In genomic region chr9:129644365-129644764, GRCh38 we compare ENCODE assay signal across 16 cellular contexts. TPM values are rescaled to one million over a fixed set of nuclear protein-coding genes. Genes with fewer than 3 reads are reported as not detected.
DNase-seq lines count a peak whose midpoint lies in the region; ATAC-seq, FAIRE-seq and TF ChIP-seq lines count a peak whose summit lies in the region.
"Had no signal": no experiment of that assay in that cellular context is flagged by ENCODE, and none has a peak within 500 bp of the region (broad histone marks: within the 10 kb centered on the region; RNA-seq: fewer than 3 reads in every experiment).

No MANE protein-coding gene starts in this region.

- intact Hi-C loops in K562 (cut with micrococcal nuclease) = loop anchor here (5.0 to 10.0 kb wide), 3 partner anchors 53 to 240 kb away; no protein-coding TSS in a partner anchor

- H3K14ac ChIP-seq in mesenchymal stem cell (ENCODE audit: low read length in 2 of 2) = no peak overlapping the region
- no peak overlapping the region for H3K14ac ChIP-seq in trophoblast cell (ENCODE audit: low read length)

- FAIRE-seq in K562 (lab: Jason Lieb, UNC) = no peak
- FAIRE-seq: A549, GM12878, GM18507, H54 had no signal

- H4K8ac ChIP-seq in mesenchymal stem cell (ENCODE audit: low read length) (no peak overlapping the region), trophoblast cell (ENCODE audit: low read depth, low read length) (no peak overlapping the region)

- H3K4me1 ChIP-seq in K562 (replicated peaks in 1 of 2; ENCODE audit: control insufficient read depth in 2 of 2, insufficient read depth in 2 of 2, low read length in 2 of 2) (peaks cover 0 to 50% of the 10 kb centered on the region in 2 experiments; a peak in 3 of 5 replicates), esophagus (ENCODE audit: control insufficient read depth in 2 of 2, insufficient read depth in 2 of 2, low read length in 1 of 2) (peaks cover 7 to 11% of the 10 kb centered on the region in 2 donors), mesenchymal stem cell (ENCODE audit: control insufficient read depth, insufficient read depth, low read depth, low read length) (peaks cover 33% of the 10 kb centered on the region), trophoblast cell (ENCODE audit: control insufficient read depth in 1 of 2, insufficient read depth in 2 of 2, low read length in 2 of 2) (peaks cover 8 to 16% of the 10 kb centered on the region in 2 experiments)
- peaks cover 17% of the 10 kb centered on the region for H3K4me1 ChIP-seq in effector memory CD4-positive, alpha-beta T cell (ENCODE audit: control insufficient read depth, insufficient read depth, low read length, poor library complexity, severe bottlenecking)

- H3K27me3 ChIP-seq in K562 (ENCODE audit: control insufficient read depth in 2 of 2, insufficient read depth in 2 of 2, low read length in 2 of 2) (no peaks in the 10 kb centered on the region), esophagus (ENCODE audit: control insufficient read depth in 1 of 2, insufficient read depth in 2 of 2, low read length in 2 of 2) (no peaks in the 10 kb centered on the region), mesenchymal stem cell (ENCODE audit: control insufficient read depth in 1 of 2, insufficient read depth in 1 of 2, low read length in 2 of 2) (no peaks in the 10 kb centered on the region), trophoblast cell (ENCODE audit: insufficient read depth, low read length) (no peaks in the 10 kb centered on the region)
- no peaks in the 10 kb centered on the region for H3K27me3 ChIP-seq in effector memory CD4-positive, alpha-beta T cell (replicated peaks; ENCODE audit: control insufficient read depth, insufficient read depth, low read length, poor library complexity, severe bottlenecking)
- H3K27me3 ChIP-seq: BE2C had no signal

- POLR2A ChIA-PET in K562 (lab: Yijun Ruan, JAX) = interaction anchor here (1.0 to 1.5 kb wide), 2 partner anchors 12 to 13 kb away, joined by 3 read pairs; no protein-coding TSS in a partner anchor

- H3K27ac ChIP-seq in K562 (ENCODE audit: extremely low read depth, low read depth, low read length) (no peak overlapping the region), esophagus (ENCODE audit: low read depth in 2 of 2, low read length in 1 of 2) (peak overlapping the region; percentile 40 to 53), mesenchymal stem cell (ENCODE audit: low read length, poor library complexity, severe bottlenecking) (no peak overlapping the region), trophoblast cell (ENCODE audit: low read depth, low read length) (no peak overlapping the region)
- no peak overlapping the region for H3K27ac ChIP-seq in effector memory CD4-positive, alpha-beta T cell (ENCODE audit: insufficient read depth, low read length, poor library complexity, severe bottlenecking)
- H3K27ac ChIP-seq: A549, C4-2B had no signal

- H2AFZ ChIP-seq in K562 (ENCODE audit: low read depth, low read length) (peak overlapping the region; percentile 23; the same call in 1 of the 2 replicates), mesenchymal stem cell (ENCODE audit: low read depth, low read length) (no peak overlapping the region), trophoblast cell (ENCODE audit: insufficient read depth, low read length, poor library complexity) (no peak overlapping the region)

- H4K12ac ChIP-seq in trophoblast cell (ENCODE audit: low read depth, low read length) = no peak overlapping the region

- no peak for TF ChIP-seq RAD21 in K562 (CRISPR knock-in tag; conservative IDR thresholded peaks at IDR 0.05 in 1 of 2, IDR thresholded peaks at IDR 0.05 in 1 of 2)

- H2BK120ac ChIP-seq in mesenchymal stem cell (ENCODE audit: low read depth, low read length) (no peak overlapping the region), trophoblast cell (ENCODE audit: insufficient read depth, low read length, poor library complexity) (no peak overlapping the region)

- H3K9ac ChIP-seq in K562 (ENCODE audit: insufficient read depth in 1 of 2, low read depth in 2 of 2, low read length in 2 of 2) (no peak overlapping the region), mesenchymal stem cell (ENCODE audit: low read length) (no peak overlapping the region), trophoblast cell (ENCODE audit: low read length) (no peak overlapping the region)

- TF ChIP-seq EP300 in K562 (IDR thresholded peaks at IDR 0.05; ENCODE audit: low read length) = no peak

- H2AK5ac ChIP-seq in mesenchymal stem cell (ENCODE audit: low read length, severe bottlenecking) (no peak overlapping the region), trophoblast cell (ENCODE audit: low read length) (no peak overlapping the region)

- peaks cover 16% of the 10 kb centered on the region for H3K79me2 ChIP-seq in K562 (ENCODE audit: control insufficient read depth, insufficient read depth, low read length)
- peaks cover 10% of the 10 kb centered on the region for H3K79me2 ChIP-seq in trophoblast cell (ENCODE audit: control insufficient read depth, insufficient read depth, low read length, poor library complexity)

- H2BK5ac ChIP-seq in mesenchymal stem cell (ENCODE audit: low read depth, low read length, poor library complexity, severe bottlenecking) (no peak overlapping the region), trophoblast cell (ENCODE audit: low read depth, low read length, poor library complexity) (no peak overlapping the region)

- H2BK12ac ChIP-seq in mesenchymal stem cell (ENCODE audit: low read length in 2 of 2) (peak overlapping the region in 1 of 2 experiments; percentile 51), trophoblast cell (ENCODE audit: low read length) (no peak overlapping the region)

- H3K4me2 ChIP-seq in K562 (ENCODE audit: insufficient read depth, low read length) (no peak overlapping the region), mesenchymal stem cell (ENCODE audit: low read length, poor library complexity, severe bottlenecking) (no peak overlapping the region), trophoblast cell (ENCODE audit: low read length) (no peak overlapping the region)
- H3K4me2 ChIP-seq: A549 had no signal

- ATAC-seq in K562 = no peak
- ATAC-seq: A549, GM12878 had no signal

- H3K4ac ChIP-seq in mesenchymal stem cell (ENCODE audit: low read depth in 1 of 2, low read length in 2 of 2) = no peak overlapping the region
- H3K4ac ChIP-seq in trophoblast cell (ENCODE audit: low read depth, low read length) = no peak overlapping the region

- H3K79me1 ChIP-seq in mesenchymal stem cell (replicated peaks; ENCODE audit: low read length, poor library complexity, severe bottlenecking) (peaks cover 9% of the 10 kb centered on the region), trophoblast cell (ENCODE audit: low read length) (peaks cover 6% of the 10 kb centered on the region)

- H3K18ac ChIP-seq in mesenchymal stem cell (ENCODE audit: low read depth in 1 of 2, low read length in 2 of 2) (no peak overlapping the region), trophoblast cell (ENCODE audit: low read length) (no peak overlapping the region)

- H4K91ac ChIP-seq in mesenchymal stem cell (ENCODE audit: low read length) = no peak overlapping the region
- H4K91ac ChIP-seq in trophoblast cell (ENCODE audit: low read depth, low read length) = no peak overlapping the region

- WGBS in K562 (ENCODE audit: insufficient coverage, low coverage, missing lambda C conversion rate) = 60% methylated on average over 11 of the region's 11 CpGs
- 48 to 61% methylated on average over 11 of the region's 11 CpGs for WGBS in esophagus, 2 donors
- WGBS in mesenchymal stem cell = 85% methylated on average over 9 of the region's 11 CpGs
- WGBS in trophoblast cell (ENCODE audit: extremely low coverage, insufficient coverage, insufficient read length) = no CpG with 5 or more reads among the region's 11 CpGs

- H3K23ac ChIP-seq in mesenchymal stem cell (ENCODE audit: low read length in 2 of 2) = no peak overlapping the region
- no peak overlapping the region for H3K23ac ChIP-seq in trophoblast cell (ENCODE audit: low read length)

- H3K4me3 ChIP-seq in K562 (no peak overlapping the region), esophagus (ENCODE audit: low read depth in 1 of 2, low read length in 2 of 2) (no peak overlapping the region), mesenchymal stem cell (ENCODE audit: insufficient read depth in 1 of 2, low read depth in 1 of 2, low read length in 2 of 2) (no peak overlapping the region), trophoblast cell (ENCODE audit: low read depth, low read length) (no peak overlapping the region)
- no peak overlapping the region for H3K4me3 ChIP-seq in effector memory CD4-positive, alpha-beta T cell (ENCODE audit: insufficient read depth, low read depth, low read length, poor library complexity, severe bottlenecking)
- H3K4me3 ChIP-seq: A549, GM12878 had no signal

- no TSS peak for BruUV-seq in K562 (replicated peaks; lab: Mats Ljungman, UMichigan)

- in situ Hi-C loops in K562 (cut with MboI) = loop anchor here (5.0 kb wide), 1 partner anchor 138 kb away; no protein-coding TSS in a partner anchor

- CTCF ChIA-PET in K562 (lab: Yijun Ruan, JAX; ENCODE audit: low intra/inter-chr PET ratio) = interaction anchor here (0.9 kb wide), 1 partner anchor 140 kb away, joined by 4 read pairs; no protein-coding TSS in a partner anchor

- no peak for TF ChIP-seq CTCF in K562 (IDR thresholded peaks at IDR 0.05 in 2 of 3, conservative IDR thresholded peaks at IDR 0.05 in 1 of 3; ENCODE audit: insufficient read depth in 2 of 3, low read depth in 1 of 3, low read length in 3 of 3)

- no peak for TF ChIP-seq POLR2A in K562 (conservative IDR thresholded peaks at IDR 0.05)

- no peak for DNase-seq in K562 (ENCODE audit: extremely low read depth in 1 of 4, low spot score in 3 of 4)
- no peak for DNase-seq in mesenchymal stem cell
- no peak for DNase-seq in activated naive CD4-positive, alpha-beta T cell (lab: John Stamatoyannopoulos, UW)
- no peak for DNase-seq in effector memory CD4-positive, alpha-beta T cell
- DNase-seq in trophoblast cell = no peak
- DNase-seq in stimulated activated CD4-positive, alpha-beta T cell treated with anti-CD3 and anti-CD28 coated beads, Interleukin-4, amount 100 ng/mL, for 4 hours = no peak
- DNase-seq: BE2C; CD4-positive, alpha-beta memory T cell; DMS79 had no signal

- peak overlapping the region; percentile 12 for H2BK15ac ChIP-seq in mesenchymal stem cell (ENCODE audit: low read depth, poor library complexity, severe bottlenecking)

- H3K9me3 ChIP-seq in K562 (replicated peaks; ENCODE audit: control insufficient read depth, insufficient read depth, low read depth, low read length) = no peaks in the 10 kb centered on the region
- no peaks in the 10 kb centered on the region for H3K9me3 ChIP-seq in esophagus (ENCODE audit: control insufficient read depth in 2 of 2, insufficient read depth in 1 of 2, low read depth in 1 of 2, low read length in 1 of 2)
- H3K9me3 ChIP-seq in mesenchymal stem cell (ENCODE audit: control insufficient read depth, low read length) = no peaks in the 10 kb centered on the region
- no peaks in the 10 kb centered on the region for H3K9me3 ChIP-seq in effector memory CD4-positive, alpha-beta T cell (ENCODE audit: control insufficient read depth, low read length)
- no peaks in the 10 kb centered on the region for H3K9me3 ChIP-seq in trophoblast cell (ENCODE audit: insufficient read depth, low read depth, low read length)
- H3K9me3 ChIP-seq: A549, BE2C had no signal

- H4K20me1 ChIP-seq in K562 (replicated peaks; ENCODE audit: control insufficient read depth, insufficient read depth, low read length) = peaks cover 7% of the 10 kb centered on the region

- peaks cover 7% of the 10 kb centered on the region; the same call in 1 of the 3 replicates for H3K36me3 ChIP-seq in K562 (ENCODE audit: control insufficient read depth, insufficient read depth, low read length)
- no peaks in the 10 kb centered on the region for H3K36me3 ChIP-seq in esophagus (ENCODE audit: control insufficient read depth in 2 of 2, insufficient read depth in 2 of 2, low read length in 1 of 2)
- H3K36me3 ChIP-seq in mesenchymal stem cell (ENCODE audit: control insufficient read depth in 1 of 2, insufficient read depth in 2 of 2, low read depth in 1 of 2, low read length in 2 of 2) = peaks cover under 1 to 6% of the 10 kb centered on the region in 2 experiments
- peaks cover 3% of the 10 kb centered on the region for H3K36me3 ChIP-seq in effector memory CD4-positive, alpha-beta T cell (ENCODE audit: control insufficient read depth, insufficient read depth, low read length)
- peaks cover 4 to 8% of the 10 kb centered on the region in 2 experiments for H3K36me3 ChIP-seq in trophoblast cell (ENCODE audit: control insufficient read depth in 1 of 2, insufficient read depth in 2 of 2, low read length in 2 of 2)

- H3K9me1 ChIP-seq in K562 (ENCODE audit: control insufficient read depth, insufficient read depth, low read length) = no peaks in the 10 kb centered on the region

RNA-seq across cellular contexts. Expression of gene ASB6, which starts 2.4 kb away (rescaled TPM):
- total RNA-seq in K562 (2011; cell fraction: chromatin; rRNA removed; ENCODE audit: low replicate concordance) = 8.0 and 24.6 TPM in 2 replicates
- total RNA-seq in K562 (2011; cell fraction: nucleolus; rRNA removed) = 20.2 and 20.4 TPM in 2 replicates
- total RNA-seq in K562 (2011; cell fraction: nucleoplasm; rRNA removed) = 10.2 and 12.6 TPM in 2 replicates
- total RNA-seq in K562 (2014; rRNA removed) = 12.4 and 15.8 TPM in 2 replicates
- total RNA-seq in K562 (2014; rRNA removed; fragmentation: Illumina TruSeq; extraction: Trizol) = 4.1 and 4.9 TPM in 2 replicates
- 8.6 TPM in 2 replicates for total RNA-seq in K562 (2015; rRNA removed; fragmentation: Illumina TruSeq; extraction: Trizol)
- total RNA-seq in K562 (2021) = 17.1 and 17.3 TPM in 2 replicates
- 11.3 and 13.1 TPM in 2 replicates for polyA plus RNA-seq in K562 (2011; rRNA removed)
- 10.5 and 18.2 TPM in 2 replicates for polyA plus RNA-seq in K562 (2011; cell fraction: cytosol; rRNA removed)
- 26.0 and 42.0 TPM in 2 replicates for polyA plus RNA-seq in K562 (2011; cell fraction: nucleus; rRNA removed)
- polyA plus RNA-seq in K562 (2012) = 11.4 and 12.4 TPM in 2 replicates
- 12.8 and 13.1 TPM in 2 replicates for polyA plus RNA-seq in K562 (2014; fragmentation: Illumina TruSeq; extraction: Trizol)
- 1 to 10 TPM in 1 of 2 experiments, under 1 TPM in 1; 0.92 to 1.1 TPM for polyA plus RNA-seq in K562 (2014; fragmentation: Nextera tagmentation; extraction: Ambion mirVana)
- 17.8 and 19.5 TPM in 2 replicates for polyA plus RNA-seq in K562 (2014; rRNA removed)
- polyA minus RNA-seq in K562 (2011; rRNA and poly(A)+ RNA removed) = 3.6 and 4.9 TPM in 2 replicates
- 5.0 and 6.1 TPM in 2 replicates for polyA minus RNA-seq in K562 (2011; cell fraction: cytosol; rRNA and poly(A)+ RNA removed)
- polyA minus RNA-seq in K562 (2011; cell fraction: nucleus; rRNA and poly(A)+ RNA removed) = 7.3 and 9.0 TPM in 2 replicates
- 10 to 100 TPM; 14.4 to 15.1 TPM for polyA plus RNA-seq in esophagus
- polyA plus RNA-seq in mesenchymal stem cell (2013, experiment 1 of 2) = 11.6 TPM
- polyA plus RNA-seq in mesenchymal stem cell (2013, experiment 2 of 2) = 11.6 TPM
- polyA plus RNA-seq in trophoblast cell (2013) = 16.6 and 17.9 TPM in 2 replicates

RNA-seq across cellular contexts. Expression of gene NTMT1, which starts 18.4 kb away (rescaled TPM):
- total RNA-seq in K562 (2011; cell fraction: chromatin; rRNA removed; ENCODE audit: low replicate concordance) = 28.6 and 94.1 TPM in 2 replicates
- 70.3 and 71.4 TPM in 2 replicates for total RNA-seq in K562 (2011; cell fraction: nucleolus; rRNA removed)
- total RNA-seq in K562 (2011; cell fraction: nucleoplasm; rRNA removed) = 51.0 and 57.9 TPM in 2 replicates
- 116 and 120 TPM in 2 replicates for total RNA-seq in K562 (2014; rRNA removed)
- 49.6 and 59.2 TPM in 2 replicates for total RNA-seq in K562 (2014; rRNA removed; fragmentation: Illumina TruSeq; extraction: Trizol)
- total RNA-seq in K562 (2015; rRNA removed; fragmentation: Illumina TruSeq; extraction: Trizol) = 74.3 and 78.1 TPM in 2 replicates
- 108 and 110 TPM in 2 replicates for total RNA-seq in K562 (2021)
- polyA plus RNA-seq in K562 (2011; rRNA removed) = 74.7 and 79.2 TPM in 2 replicates
- 89.1 and 124 TPM in 2 replicates for polyA plus RNA-seq in K562 (2011; cell fraction: cytosol; rRNA removed)
- polyA plus RNA-seq in K562 (2011; cell fraction: nucleus; rRNA removed) = 42.9 and 47.3 TPM in 2 replicates
- polyA plus RNA-seq in K562 (2012) = 42.1 and 72.6 TPM in 2 replicates
- 80.6 and 113 TPM in 2 replicates for polyA plus RNA-seq in K562 (2014; fragmentation: Illumina TruSeq; extraction: Trizol)
- 10 to 100 TPM; 42.1 to 67.0 TPM for polyA plus RNA-seq in K562 (2014; fragmentation: Nextera tagmentation; extraction: Ambion mirVana)
- 111 and 121 TPM in 2 replicates for polyA plus RNA-seq in K562 (2014; rRNA removed)
- 34.5 and 60.2 TPM in 2 replicates for polyA minus RNA-seq in K562 (2011; rRNA and poly(A)+ RNA removed)
- 23.4 and 42.2 TPM in 2 replicates for polyA minus RNA-seq in K562 (2011; cell fraction: cytosol; rRNA and poly(A)+ RNA removed)
- polyA minus RNA-seq in K562 (2011; cell fraction: nucleus; rRNA and poly(A)+ RNA removed) = 14.7 and 15.7 TPM in 2 replicates
- polyA plus RNA-seq in esophagus = 10 to 100 TPM; 14.2 to 30.6 TPM
- 38.5 TPM for polyA plus RNA-seq in mesenchymal stem cell (2013, experiment 1 of 2)
- 39.6 TPM for polyA plus RNA-seq in mesenchymal stem cell (2013, experiment 2 of 2)
- polyA plus RNA-seq in trophoblast cell (2013) = 31.8 and 32.6 TPM in 2 replicates

RNA-seq across cellular contexts. Expression of gene PRRX2, which starts 21.1 kb away (rescaled TPM):
- total RNA-seq in K562 (2011; cell fraction: chromatin; rRNA removed; ENCODE audit: low replicate concordance) = not detected in 2 replicates
- total RNA-seq in K562 (2011; cell fraction: nucleolus; rRNA removed) = not detected in 2 replicates
- not detected in 2 replicates for total RNA-seq in K562 (2011; cell fraction: nucleoplasm; rRNA removed)
- total RNA-seq in K562 (2014; rRNA removed) = not detected in 2 replicates
- total RNA-seq in K562 (2014; rRNA removed; fragmentation: Illumina TruSeq; extraction: Trizol) = not detected in 2 replicates
- total RNA-seq in K562 (2015; rRNA removed; fragmentation: Illumina TruSeq; extraction: Trizol) = not detected in 2 replicates
- total RNA-seq in K562 (2021) = not detected in 2 replicates
- polyA plus RNA-seq in K562 (2011; rRNA removed) = not detected in 2 replicates
- 0.18 TPM in 1 of 2 replicates, not detected in the other for polyA plus RNA-seq in K562 (2011; cell fraction: cytosol; rRNA removed)
- polyA plus RNA-seq in K562 (2011; cell fraction: nucleus; rRNA removed) = 0.13 TPM in 1 of 2 replicates, not detected in the other
- polyA plus RNA-seq in K562 (2012) = not detected in 2 replicates
- polyA plus RNA-seq in K562 (2014; fragmentation: Illumina TruSeq; extraction: Trizol) = not detected in 2 replicates
- not detected for polyA plus RNA-seq in K562 (2014; fragmentation: Nextera tagmentation; extraction: Ambion mirVana)
- polyA plus RNA-seq in K562 (2014; rRNA removed) = 0.21 TPM in 1 of 2 replicates, not detected in the other
- polyA minus RNA-seq in K562 (2011; rRNA and poly(A)+ RNA removed) = not detected in 2 replicates
- not detected in 2 replicates for polyA minus RNA-seq in K562 (2011; cell fraction: cytosol; rRNA and poly(A)+ RNA removed)
- not detected in 2 replicates for polyA minus RNA-seq in K562 (2011; cell fraction: nucleus; rRNA and poly(A)+ RNA removed)
- 1 to 10 TPM; 1.7 to 3.6 TPM for polyA plus RNA-seq in esophagus
- polyA plus RNA-seq in mesenchymal stem cell (2013, experiment 1 of 2) = 19.5 TPM
- 20.1 TPM for polyA plus RNA-seq in mesenchymal stem cell (2013, experiment 2 of 2)
- polyA plus RNA-seq in trophoblast cell (2013) = 1.3 and 1.4 TPM in 2 replicates
- total RNA-seq: CD4-positive, alpha-beta memory T cell; G401; GM12878 had no signal
- polyA plus RNA-seq: CD4-positive, alpha-beta memory T cell; GM12878 had no signal

RNA-seq across cellular contexts. Expression of gene C9orf50, which starts 23.5 kb away (rescaled TPM):
- total RNA-seq in K562 (2011; cell fraction: chromatin; rRNA removed; ENCODE audit: low replicate concordance) = not detected in 2 replicates
- not detected in 2 replicates for total RNA-seq in K562 (2011; cell fraction: nucleolus; rRNA removed)
- not detected in 2 replicates for total RNA-seq in K562 (2011; cell fraction: nucleoplasm; rRNA removed)
- 0.12 TPM in 1 of 2 replicates, not detected in the other for total RNA-seq in K562 (2014; rRNA removed)
- not detected in 2 replicates for total RNA-seq in K562 (2014; rRNA removed; fragmentation: Illumina TruSeq; extraction: Trizol)
- total RNA-seq in K562 (2015; rRNA removed; fragmentation: Illumina TruSeq; extraction: Trizol) = not detected in 2 replicates
- total RNA-seq in K562 (2021) = not detected in 2 replicates
- polyA plus RNA-seq in K562 (2011; rRNA removed) = not detected in 2 replicates
- not detected in 2 replicates for polyA plus RNA-seq in K562 (2011; cell fraction: cytosol; rRNA removed)
- polyA plus RNA-seq in K562 (2011; cell fraction: nucleus; rRNA removed) = not detected in 2 replicates
- not detected in 2 replicates for polyA plus RNA-seq in K562 (2012)
- not detected in 2 replicates for polyA plus RNA-seq in K562 (2014; fragmentation: Illumina TruSeq; extraction: Trizol)
- polyA plus RNA-seq in K562 (2014; fragmentation: Nextera tagmentation; extraction: Ambion mirVana) = not detected
- polyA plus RNA-seq in K562 (2014; rRNA removed) = not detected in 2 replicates
- not detected in 2 replicates for polyA minus RNA-seq in K562 (2011; rRNA and poly(A)+ RNA removed)
- not detected in 2 replicates for polyA minus RNA-seq in K562 (2011; cell fraction: cytosol; rRNA and poly(A)+ RNA removed)
- polyA minus RNA-seq in K562 (2011; cell fraction: nucleus; rRNA and poly(A)+ RNA removed) = not detected in 2 replicates
- under 1 TPM in 1 of 2 donors, not detected in 1; 0.05 TPM for polyA plus RNA-seq in esophagus
- polyA plus RNA-seq in mesenchymal stem cell (2013, experiment 1 of 2) = 0.03 TPM
- polyA plus RNA-seq in mesenchymal stem cell (2013, experiment 2 of 2) = 0.04 TPM
- 0.07 TPM in 1 of 2 replicates, not detected in the other for polyA plus RNA-seq in trophoblast cell (2013)
- total RNA-seq: CD4-positive, alpha-beta memory T cell; G401; GM12878 had no signal
- polyA plus RNA-seq: CD4-positive, alpha-beta memory T cell; GM12878 had no signal

Comparison
In these comparisons a context has a peak if more than half of its experiments do, and no peak if none do; other contexts are left out.
1. H3K27ac ChIP-seq: peak in esophagus (2 of 2); none in K562 (single experiment), mesenchymal stem cell (single experiment), effector memory CD4-positive, alpha-beta T cell (single experiment) and trophoblast cell (single experiment).